Comparison of ENCODE assay signal across 8 cellular contexts in the genomic region with DNA sequence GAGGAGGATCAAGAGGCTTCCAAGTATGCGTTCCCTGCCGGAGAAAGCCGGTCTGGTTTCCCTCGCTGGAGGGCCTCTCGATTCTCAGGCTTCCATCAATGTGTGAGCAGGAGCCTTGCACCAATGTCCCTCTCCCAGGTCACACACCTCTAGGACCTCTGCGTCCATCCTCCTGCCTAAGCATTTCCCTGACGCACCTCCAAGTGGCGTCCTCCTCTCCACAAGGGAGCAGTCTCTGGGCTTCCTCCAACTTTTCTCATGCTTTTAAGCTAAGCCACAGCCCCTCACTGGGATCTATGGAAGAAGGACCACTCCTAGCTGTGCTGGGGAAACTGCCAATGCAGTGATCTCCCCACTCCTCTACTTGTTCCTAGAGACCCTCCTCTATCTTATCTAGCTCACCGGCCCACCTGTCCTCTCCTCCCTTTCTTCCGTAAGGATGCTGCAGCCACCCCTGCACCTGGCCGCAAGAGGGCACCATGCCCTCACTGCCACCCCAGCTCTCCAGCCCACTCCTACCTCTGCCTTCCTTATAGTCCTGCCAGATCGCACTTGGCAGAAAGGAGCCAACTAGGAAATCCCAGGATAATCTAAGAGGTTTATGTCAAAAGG.
DNase-seq lines count a peak whose midpoint lies in the region; ATAC-seq and TF ChIP-seq lines count a peak whose summit lies in the region.

No MANE protein-coding gene starts in this region.

- TF ChIP-seq EP300 in gastroesophageal sphincter (IDR thresholded peaks at IDR 0.05): no peak

- no peak overlapping the region for H3K4me3 Mint-ChIP-seq in activated CD8-positive, alpha-beta T cell treated with anti-CD3 and anti-CD28 coated beads, Interleukin-2, amount 10 ng/mL, durations not matched to agents 7 days and 5 days

- no peak overlapping the region for H3K27ac ChIP-seq in gastroesophageal sphincter

- TF ChIP-seq CTCF in GM12864 (IDR thresholded peaks at IDR 0.05; ENCODE audit: low read depth, low read length, missing control alignments) (peak; percentile 60), gastroesophageal sphincter (IDR thresholded peaks at IDR 0.05) (peak in 2 of 4 experiments; percentile 33 to 53)

- WGBS in gastroesophageal sphincter (ENCODE audit: low coverage in 1 of 2), 2 donors: 21 to 29% methylated on average over 5 to 9 of the region's 12 CpGs

- ATAC-seq in activated CD8-positive, alpha-beta T cell treated with anti-CD3 and anti-CD28 coated beads, Interleukin-2, amount 10 ng/mL, durations not matched to agents 7 days and 5 days: peak; percentile 69
- ATAC-seq in gastroesophageal sphincter (no peak), HG03025 (IDR thresholded peaks at IDR 0.05; ENCODE audit: low FRiP score, unreplicated experiment) (no peak)

- H3K27me3 ChIP-seq in gastroesophageal sphincter: peaks cover 57% of the 10 kb centered on the region

- H3K27ac Mint-ChIP-seq in activated CD8-positive, alpha-beta T cell treated with anti-CD3 and anti-CD28 coated beads, Interleukin-2, amount 10 ng/mL, durations not matched to agents 7 days and 5 days: no peak overlapping the region

- POLR2A ChIA-PET in activated CD8-positive, alpha-beta T cell treated with anti-CD3 and anti-CD28 coated beads, Interleukin-2, amount 10 ng/mL, durations not matched to agents 7 days and 5 days (lab: Charles Lee): no interaction called here

- peaks cover 0 to 10% (median 3%) of the 10 kb centered on the region in 3 donors for H3K4me1 ChIP-seq in gastroesophageal sphincter

- no peaks in the 10 kb centered on the region for H3K36me3 Mint-ChIP-seq in activated CD8-positive, alpha-beta T cell treated with anti-CD3 and anti-CD28 coated beads, Interleukin-2, amount 10 ng/mL, durations not matched to agents 7 days and 5 days (ENCODE audit: low read depth)

- CTCF ChIA-PET in activated CD8-positive, alpha-beta T cell treated with anti-CD3 and anti-CD28 coated beads, Interleukin-2, amount 10 ng/mL, durations not matched to agents 7 days and 5 days (lab: Charles Lee): interaction anchor here (0.7 to 3.3 kb wide), 11 partner anchors 13 to 700 kb away, joined by 3 to 18 read pairs (median 4); a partner anchor contains a TSS

- H3K36me3 ChIP-seq in gastroesophageal sphincter: no peaks in the 10 kb centered on the region

- H3K4me1 Mint-ChIP-seq in activated CD8-positive, alpha-beta T cell treated with anti-CD3 and anti-CD28 coated beads, Interleukin-2, amount 10 ng/mL, durations not matched to agents 7 days and 5 days (ENCODE audit: low read depth): peaks cover 30% of the 10 kb centered on the region

- no peak for TF ChIP-seq POLR2A in gastroesophageal sphincter (IDR thresholded peaks at IDR 0.05)

- H3K4me3 ChIP-seq in GM12864 (ENCODE audit: low read depth, low read length): no peak overlapping the region
- H3K4me3 ChIP-seq in gastroesophageal sphincter: no peak overlapping the region

- no peaks in the 10 kb centered on the region for H3K9me3 ChIP-seq in gastroesophageal sphincter

- H3K27me3 Mint-ChIP-seq in activated CD8-positive, alpha-beta T cell treated with anti-CD3 and anti-CD28 coated beads, Interleukin-2, amount 10 ng/mL, durations not matched to agents 7 days and 5 days (ENCODE audit: low read depth): peaks cover 15% of the 10 kb centered on the region

- no peaks in the 10 kb centered on the region for H3K9me3 Mint-ChIP-seq in activated CD8-positive, alpha-beta T cell treated with anti-CD3 and anti-CD28 coated beads, Interleukin-2, amount 10 ng/mL, durations not matched to agents 7 days and 5 days (ENCODE audit: insufficient read depth)

- DNase-seq in GM12864 (ENCODE audit: low read depth) (no peak), NCI-H146 treated with DMSO at 0.1 percent for 48 hours (lab: John Stamatoyannopoulos, UW; ENCODE audit: unreplicated experiment) (peak; percentile 32), glomerular visceral epithelial cell (ENCODE audit: extremely low spot score) (peak; percentile 5), DMS114 treated with DMSO at 0.1 percent for 48 hours (lab: John Stamatoyannopoulos, UW; ENCODE audit: unreplicated experiment) (no peak)
- DNase-seq in activated CD8-positive, alpha-beta T cell treated with anti-CD3 and anti-CD28 coated beads, Interleukin-2, amount 10 ng/mL, durations not matched to agents 7 days and 5 days: peak; percentile 56
- DNase-seq in stimulated activated CD4-positive, alpha-beta T cell treated with anti-CD3 and anti-CD28 coated beads, Interleukin-15, amount 100 ng/mL, for 24 hours: peak; percentile 50

Comparison
In these comparisons a context has a peak if more than half of its experiments do, and no peak if none do; other contexts are left out.
1. DNase-seq: peak in NCI-H146 treated with DMSO at 0.1 percent for 48 hours (single experiment), activated CD8-positive, alpha-beta T cell treated with anti-CD3 and anti-CD28 coated beads, Interleukin-2, amount 10 ng/mL, durations not matched to agents 7 days and 5 days (single experiment), glomerular visceral epithelial cell (single experiment) and stimulated activated CD4-positive, alpha-beta T cell treated with anti-CD3 and anti-CD28 coated beads, Interleukin-15, amount 100 ng/mL, for 24 hours (single experiment); none in GM12864 (single experiment) and DMS114 treated with DMSO at 0.1 percent for 48 hours (single experiment).